Comparison of ENCODE assay signal across 30 cellular contexts in the genomic region with DNA sequence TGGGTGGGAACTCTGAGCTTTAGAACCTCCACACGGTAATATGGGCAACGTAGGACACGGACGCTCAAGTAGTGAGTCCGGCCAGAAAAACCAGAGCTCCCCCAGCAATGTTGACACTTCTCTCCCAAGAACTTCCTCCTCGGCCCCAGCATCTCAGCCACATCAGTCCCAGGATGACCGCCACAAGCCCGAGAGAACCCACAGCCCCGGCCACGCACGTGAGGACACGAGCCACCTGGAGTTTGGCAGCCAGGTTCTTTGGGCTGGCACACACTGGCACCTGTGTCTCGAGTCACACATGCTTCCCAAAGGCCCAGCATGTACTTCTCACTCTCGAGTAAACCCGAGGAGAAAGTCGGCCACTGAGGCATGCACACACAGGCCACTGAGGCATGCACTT. TPM values are rescaled to one million over a fixed set of nuclear protein-coding genes. Genes with fewer than 3 reads are reported as not detected.
"Had no signal": no experiment of that assay in that cellular context is flagged by ENCODE, and none has a peak within 500 bp of the region (broad histone marks: within the 10 kb centered on the region; RNA-seq: fewer than 3 reads in every experiment).

No MANE protein-coding gene starts in this region.

- H3K9me3 ChIP-seq: left ventricle myocardium inferior, mucosa of descending colon, psoas muscle, right lobe of liver, suprapubic skin, thoracic aorta, tibial artery, upper lobe of right lung had no signal

- H3K4me1 ChIP-seq: left ventricle myocardium inferior, parathyroid adenoma, psoas muscle, right lobe of liver, suprapubic skin, tibial artery, upper lobe of right lung had no signal

- H3K27ac ChIP-seq: left ventricle myocardium inferior, parathyroid adenoma, psoas muscle, right lobe of liver, suprapubic skin, thoracic aorta, tibial artery, upper lobe of right lung had no signal

- H3K9me3 Mint-ChIP-seq: memory B cell; natural killer cell treated with Interleukin-12 subunit alpha and Interleukin-12 subunit beta and Interleukin-15 and Interleukin-18, amount 100 ng/mL, for 72 hours; stimulated activated naive CD8-positive, alpha-beta T cell treated with anti-CD3 and anti-CD28 coated beads, Interleukin-15, Interleukin-2, amounts not matched to agents 100 ng/mL and 50 ng/mL, for 24 hours had no signal

- H3K4me3 Mint-ChIP-seq: memory B cell; naive thymus-derived CD4-positive, alpha-beta T cell; natural killer cell treated with Interleukin-12 subunit alpha and Interleukin-12 subunit beta and Interleukin-15 and Interleukin-18, amount 100 ng/mL, for 72 hours; stimulated activated naive CD8-positive, alpha-beta T cell treated with anti-CD3 and anti-CD28 coated beads, Interleukin-15, Interleukin-2, amounts not matched to agents 100 ng/mL and 50 ng/mL, for 24 hours had no signal

- ATAC-seq: mucosa of descending colon; naive thymus-derived CD4-positive, alpha-beta T cell; natural killer cell treated with Interleukin-12 subunit alpha and Interleukin-12 subunit beta and Interleukin-15 and Interleukin-18, amount 100 ng/mL, for 72 hours; psoas muscle; upper lobe of right lung had no signal

- H3K36me3 ChIP-seq: left ventricle myocardium inferior, right lobe of liver, suprapubic skin, thoracic aorta, tibial artery, upper lobe of right lung had no signal

- H3K27me3 Mint-ChIP-seq: memory B cell; stimulated activated naive CD8-positive, alpha-beta T cell treated with anti-CD3 and anti-CD28 coated beads, Interleukin-15, Interleukin-2, amounts not matched to agents 100 ng/mL and 50 ng/mL, for 24 hours had no signal

- H3K4me3 ChIP-seq: left ventricle myocardium inferior, lung, mucosa of descending colon, psoas muscle, right lobe of liver, smooth muscle cell, suprapubic skin, thoracic aorta, tibial artery, upper lobe of right lung had no signal

- H3K36me3 Mint-ChIP-seq: memory B cell; naive thymus-derived CD4-positive, alpha-beta T cell; natural killer cell treated with Interleukin-12 subunit alpha and Interleukin-12 subunit beta and Interleukin-15 and Interleukin-18, amount 100 ng/mL, for 72 hours had no signal

- H3K27ac Mint-ChIP-seq: memory B cell; naive thymus-derived CD4-positive, alpha-beta T cell; natural killer cell treated with Interleukin-12 subunit alpha and Interleukin-12 subunit beta and Interleukin-15 and Interleukin-18, amount 100 ng/mL, for 72 hours; stimulated activated naive CD8-positive, alpha-beta T cell treated with anti-CD3 and anti-CD28 coated beads, Interleukin-15, Interleukin-2, amounts not matched to agents 100 ng/mL and 50 ng/mL, for 24 hours had no signal

- H3K27me3 ChIP-seq: right lobe of liver, suprapubic skin, tibial artery, upper lobe of right lung had no signal

- DNase-seq: islet precursor cell; left ventricle myocardium inferior; midbrain; mucosa of descending colon; naive thymus-derived CD4-positive, alpha-beta T cell; psoas muscle; right lobe of liver; stimulated activated CD4-positive, alpha-beta T cell treated with anti-CD3 and anti-CD28 coated beads, Interleukin-1b, Interleukin-23, amount 100 ng/mL, for 48 hours; stimulated activated CD4-positive, alpha-beta T cell treated with anti-CD3 and anti-CD28 coated beads, Interleukin-2, amount 100 ng/mL, for 48 hours; stimulated activated CD4-positive, alpha-beta T cell treated with anti-CD3 and anti-CD28 coated beads, Interleukin-4, amount 100 ng/mL, for 4 hours; stimulated activated CD8-positive, alpha-beta memory T cell treated with anti-CD3 and anti-CD28 coated beads, Interleukin-4, amount 100 ng/mL, for 48 hours; stimulated activated naive CD4-positive, alpha-beta T cell; tibial artery; trophoblast cell; upper lobe of right lung had no signal

- H3K4me1 Mint-ChIP-seq: naive thymus-derived CD4-positive, alpha-beta T cell had no signal

RNA-seq across cellular contexts. Expression of a gene that starts 16.3 kb away (rescaled TPM):
- total RNA-seq: kidney epithelial cell; left ventricle myocardium inferior; mesenteric fat pad; myocyte; naive thymus-derived CD4-positive, alpha-beta T cell; natural killer cell treated with Interleukin-12 subunit alpha and Interleukin-12 subunit beta and Interleukin-15 and Interleukin-18, amount 100 ng/mL, for 72 hours; posterior vena cava; psoas muscle; skeletal muscle tissue; subcutaneous adipose tissue; thoracic aorta had no signal
- polyA plus RNA-seq: naive thymus-derived CD4-positive, alpha-beta T cell; neural cell; psoas muscle; smooth muscle cell had no signal
